Comparison of ENCODE assay signal across 21 cellular contexts in the genomic region with DNA sequence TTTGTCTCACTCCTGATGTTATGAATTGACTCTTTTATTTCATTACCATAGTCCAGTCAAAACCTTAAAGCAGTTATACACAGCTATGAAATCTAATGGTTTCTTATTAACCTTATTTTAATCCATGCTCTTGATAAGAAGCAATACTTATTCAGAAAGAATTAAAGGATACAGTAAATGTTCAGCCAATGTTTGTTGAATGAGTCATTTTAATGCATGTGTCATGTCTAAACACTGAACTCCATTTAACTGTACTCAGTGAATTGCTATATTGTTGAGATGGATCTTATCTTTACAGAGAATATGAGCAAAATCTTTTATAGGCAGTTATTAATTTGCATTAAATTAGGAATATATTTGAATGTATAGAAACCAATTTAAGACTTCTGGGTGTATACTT.
A peak's percentile ranks its signal among the peaks of the same experiment; 100 is the strongest.
DNase-seq lines count a peak whose midpoint lies in the region; ATAC-seq and TF ChIP-seq lines count a peak whose summit lies in the region.
"Had no signal": no experiment of that assay in that cellular context is flagged by ENCODE, and none has a peak within 500 bp of the region (broad histone marks: within the 10 kb centered on the region; RNA-seq: fewer than 3 reads in every experiment).

No MANE protein-coding gene starts in this region.

- H3K4ac ChIP-seq in IMR-90 (ENCODE audit: low read depth, low read length) = no peak overlapping the region

- no peak overlapping the region for H3K4me2 ChIP-seq in IMR-90 (ENCODE audit: low read depth, low read length)

- H3K9me3 ChIP-seq in IMR-90 (ENCODE audit: control insufficient read depth, insufficient read depth, low read length) = no peaks in the 10 kb centered on the region
- H3K9me3 ChIP-seq: HAP-1, sigmoid colon, upper lobe of left lung had no signal

- H3K79me1 ChIP-seq in IMR-90 (ENCODE audit: low read depth in 1 of 2, low read length in 2 of 2) = no peaks in the 10 kb centered on the region

- intact Hi-C loops in IMR-90 (cut with micrococcal nuclease) = no loop called here
- intact Hi-C loops in cardiac septum (cut with DNase I) = no loop called here

- H2AFZ ChIP-seq in IMR-90 (replicated peaks; ENCODE audit: low read length, poor library complexity) = no peak overlapping the region

- H3K9me1 ChIP-seq in IMR-90 (ENCODE audit: insufficient read depth, low read length) = no peaks in the 10 kb centered on the region

- TF ChIP-seq CTCF in IMR-90 (conservative IDR thresholded peaks at IDR 0.05; ENCODE audit: low read depth, low read length) = no peak
- no peak for TF ChIP-seq CTCF in type B pancreatic cell (conservative IDR thresholded peaks at IDR 0.05)

- H3K18ac ChIP-seq in IMR-90 (ENCODE audit: low read depth, low read length) = no peak overlapping the region

- no peaks in the 10 kb centered on the region for H3K27me3 ChIP-seq in IMR-90 (ENCODE audit: control insufficient read depth, insufficient read depth, low read length)
- H3K27me3 ChIP-seq: cardiac muscle cell, sigmoid colon, upper lobe of left lung had no signal

- no peaks in the 10 kb centered on the region for H3K4me1 Mint-ChIP-seq in type B pancreatic cell (ENCODE audit: unreplicated experiment)
- H3K4me1 Mint-ChIP-seq: activated naive CD4-positive, alpha-beta T cell treated with anti-CD3 and anti-CD28 coated beads, Interleukin-2, amount 10 ng/mL, durations not matched to agents 7 days and 5 days; endodermal cell had no signal

- peak; percentile 85 for ATAC-seq in IMR-90 (ENCODE audit: low read depth)
- no peak for ATAC-seq in GM18868 (IDR thresholded peaks at IDR 0.05; ENCODE audit: unreplicated experiment)

- H3K23ac ChIP-seq in IMR-90 (ENCODE audit: low read depth, low read length) = no peak overlapping the region

- H3K4me1 ChIP-seq in IMR-90 (ENCODE audit: control insufficient read depth, insufficient read depth, low read length) = no peaks in the 10 kb centered on the region
- H3K4me1 ChIP-seq: sigmoid colon, upper lobe of left lung had no signal

- H4K8ac ChIP-seq in IMR-90 (ENCODE audit: low read depth in 2 of 2, low read length in 2 of 2) = no peak overlapping the region

- H2AK5ac ChIP-seq in IMR-90 (ENCODE audit: low read depth, low read length) = no peak overlapping the region

- H3K27ac Mint-ChIP-seq in type B pancreatic cell = no peak overlapping the region
- H3K27ac Mint-ChIP-seq: activated naive CD4-positive, alpha-beta T cell treated with anti-CD3 and anti-CD28 coated beads, Interleukin-2, amount 10 ng/mL, durations not matched to agents 7 days and 5 days; endodermal cell had no signal

- no peak overlapping the region for H3K9ac ChIP-seq in IMR-90 (ENCODE audit: low read depth, low read length)

- H2BK5ac ChIP-seq in IMR-90 (ENCODE audit: low read depth, low read length, poor library complexity, severe bottlenecking) = no peak overlapping the region

- no peak overlapping the region for H2BK15ac ChIP-seq in IMR-90 (ENCODE audit: low read depth, low read length)

- no peak for TF ChIP-seq RAD21 in IMR-90 (IDR thresholded peaks at IDR 0.05; ENCODE audit: low read length)

- no peak overlapping the region for H2AK9ac ChIP-seq in IMR-90 (replicated peaks; ENCODE audit: low read depth, low read length, poor library complexity)

- no peaks in the 10 kb centered on the region for H3K36me3 ChIP-seq in IMR-90 (ENCODE audit: control insufficient read depth, insufficient read depth, low read length)
- H3K36me3 ChIP-seq: cardiac muscle cell, HAP-1, sigmoid colon, upper lobe of left lung had no signal

- no peak overlapping the region for H4K5ac ChIP-seq in IMR-90 (ENCODE audit: low read depth, low read length)

- in situ Hi-C loops in Caki2 (cut with HindIII; ENCODE audit: low pct_unique_long_range_greater_than_20kb, low sequenced_read_pairs) (no loop called here), IMR-90 (cut with MboI; ENCODE audit: low sequenced_read_pairs) (no loop called here)

- H3K4me3 ChIP-seq in IMR-90 (ENCODE audit: insufficient read depth, low read depth, low read length) = no peak overlapping the region
- H3K4me3 ChIP-seq: cardiac muscle cell, HAP-1, sigmoid colon, upper lobe of left lung had no signal

- H2BK20ac ChIP-seq in IMR-90 (ENCODE audit: low read depth, low read length) = no peak overlapping the region

- no peak for TF ChIP-seq POLR2A in IMR-90 (IDR thresholded peaks at IDR 0.05; ENCODE audit: low read depth, low read length)

- H3K4me3 Mint-ChIP-seq in type B pancreatic cell = no peak overlapping the region
- H3K4me3 Mint-ChIP-seq: activated naive CD4-positive, alpha-beta T cell treated with anti-CD3 and anti-CD28 coated beads, Interleukin-2, amount 10 ng/mL, durations not matched to agents 7 days and 5 days; endodermal cell had no signal

- CTCF ChIA-PET in IMR-90 (lab: Yijun Ruan, JAX) = no interaction called here

- H3K9me3 Mint-ChIP-seq in type B pancreatic cell = no peaks in the 10 kb centered on the region
- H3K9me3 Mint-ChIP-seq: activated naive CD4-positive, alpha-beta T cell treated with anti-CD3 and anti-CD28 coated beads, Interleukin-2, amount 10 ng/mL, durations not matched to agents 7 days and 5 days; endodermal cell had no signal

- no peak overlapping the region for H3K14ac ChIP-seq in IMR-90 (replicated peaks; ENCODE audit: low read depth, low read length)

- H3K56ac ChIP-seq in IMR-90 (ENCODE audit: extremely low read depth, insufficient read depth, low read length) = no peak overlapping the region

- no TSS peak for BruUV-seq in IMR-90 (replicated peaks; lab: Mats Ljungman, UMichigan)

- H4K20me1 ChIP-seq in IMR-90 (ENCODE audit: insufficient read depth, low read length) = no peaks in the 10 kb centered on the region

- no peak overlapping the region for H4K91ac ChIP-seq in IMR-90 (ENCODE audit: insufficient read depth, low read depth, low read length)

- DNase-seq in Caki2 (ENCODE audit: low read depth) = peak; percentile 5
- DNase-seq in IMR-90 = peak; percentile 74
- DNase-seq in amniotic epithelial cell (ENCODE audit: low read depth) = peak; percentile 43
- peak; percentile 3 for DNase-seq in hepatic stellate cell (ENCODE audit: low spot score)
- no peak for DNase-seq in type B pancreatic cell (ENCODE audit: extremely low spot score, unreplicated experiment)
- no peak for DNase-seq in cardiac septum (ENCODE audit: low spot score)
- DNase-seq in NCI-H2029 treated with DMSO at 0.1 percent for 48 hours (lab: John Stamatoyannopoulos, UW) = no peak
- DNase-seq: activated CD4-positive, CD25-positive, alpha-beta regulatory T cell treated with anti-CD3 and anti-CD28 coated beads, Interleukin-2, amount 50 U/mL, for 72 hours; activated CD8-positive, alpha-beta memory T cell treated with anti-CD3 and anti-CD28 coated beads, Interleukin-2, amount 50 U/mL, for 4 hours; activated naive CD4-positive, alpha-beta T cell treated with anti-CD3 and anti-CD28 coated beads, Interleukin-2, amount 10 ng/mL, durations not matched to agents 7 days and 5 days; endodermal cell; KBM-7; kidney; NCI-H446 treated with DMSO at 0.1 percent for 48 hours; nucleus accumbens; sigmoid colon; T-helper 2 cell; upper lobe of left lung had no signal

- H2BK120ac ChIP-seq in IMR-90 (ENCODE audit: low read depth, low read length) = no peak overlapping the region

- dilution Hi-C loops in IMR-90 (cut with HindIII; ENCODE audit: low sequenced_read_pairs, unreplicated experiment) = no loop called here

- POLR2A ChIA-PET in IMR-90 (lab: Charles Lee; ENCODE audit: unreplicated experiment) = no interaction called here

- no peak overlapping the region for H3K27ac ChIP-seq in IMR-90 (ENCODE audit: insufficient read depth, low read length)
- H3K27ac ChIP-seq: cardiac muscle cell, sigmoid colon, upper lobe of left lung had no signal

- no peaks in the 10 kb centered on the region for H3K27me3 Mint-ChIP-seq in type B pancreatic cell
- H3K27me3 Mint-ChIP-seq: activated naive CD4-positive, alpha-beta T cell treated with anti-CD3 and anti-CD28 coated beads, Interleukin-2, amount 10 ng/mL, durations not matched to agents 7 days and 5 days had no signal

- no peaks in the 10 kb centered on the region for H3K36me3 Mint-ChIP-seq in type B pancreatic cell
- H3K36me3 Mint-ChIP-seq: activated naive CD4-positive, alpha-beta T cell treated with anti-CD3 and anti-CD28 coated beads, Interleukin-2, amount 10 ng/mL, durations not matched to agents 7 days and 5 days had no signal

TF ChIP-seq in IMR-90, 13 proteins besides CTCF, POLR2A, EP300 and RAD21 (continues in another document):
- TF ChIP-seq SMC3 (IDR thresholded peaks at IDR 0.05; ENCODE audit: low read depth, low read length) (no peak), USF2 (IDR thresholded peaks at IDR 0.05; ENCODE audit: low read depth, low read length) (no peak), CEBPB (IDR thresholded peaks at IDR 0.05; ENCODE audit: low read depth, low read length) (no peak), MAZ (IDR thresholded peaks at IDR 0.05; ENCODE audit: borderline replicate concordance, low read depth, low read length) (no peak), CHD1 (IDR thresholded peaks at IDR 0.05; ENCODE audit: low read depth, low read length) (no peak), MAFK (IDR thresholded peaks at IDR 0.05; ENCODE audit: low read depth, low read length) (no peak), MXI1 (IDR thresholded peaks at IDR 0.05; ENCODE audit: borderline replicate concordance, low read depth, low read length) (no peak), RCOR1 (IDR thresholded peaks at IDR 0.05; ENCODE audit: insufficient replicate concordance, low read length) (no peak), FOS (IDR thresholded peaks at IDR 0.05; ENCODE audit: low read depth, low read length) (peak; percentile 60; the same call in 1 of the 2 replicates), NFE2L2 (IDR thresholded peaks at IDR 0.05; ENCODE audit: low read depth, low read length) (no peak), RFX5 (IDR thresholded peaks at IDR 0.05; ENCODE audit: low read depth, low read length) (no peak)
- TF ChIP-seq, protein P1, sequence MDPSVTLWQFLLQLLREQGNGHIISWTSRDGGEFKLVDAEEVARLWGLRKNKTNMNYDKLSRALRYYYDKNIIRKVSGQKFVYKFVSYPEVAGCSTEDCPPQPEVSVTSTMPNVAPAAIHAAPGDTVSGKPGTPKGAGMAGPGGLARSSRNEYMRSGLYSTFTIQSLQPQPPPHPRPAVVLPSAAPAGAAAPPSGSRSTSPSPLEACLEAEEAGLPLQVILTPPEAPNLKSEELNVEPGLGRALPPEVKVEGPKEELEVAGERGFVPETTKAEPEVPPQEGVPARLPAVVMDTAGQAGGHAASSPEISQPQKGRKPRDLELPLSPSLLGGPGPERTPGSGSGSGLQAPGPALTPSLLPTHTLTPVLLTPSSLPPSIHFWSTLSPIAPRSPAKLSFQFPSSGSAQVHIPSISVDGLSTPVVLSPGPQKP (IDR thresholded peaks at IDR 0.05; ENCODE audit: borderline replicate concordance, low read depth, low read length) = no peak

Comparison
In these comparisons a context has a peak if more than half of its experiments do, and no peak if none do; other contexts are left out.
1. DNase-seq: peak in Caki2 (single experiment), IMR-90 (single experiment), amniotic epithelial cell (single experiment) and hepatic stellate cell (single experiment); none in type B pancreatic cell (single experiment), cardiac septum (single experiment) and NCI-H2029 treated with DMSO at 0.1 percent for 48 hours (single experiment).